ENCODE assay signal across 1 cellular context in the genomic region with DNA sequence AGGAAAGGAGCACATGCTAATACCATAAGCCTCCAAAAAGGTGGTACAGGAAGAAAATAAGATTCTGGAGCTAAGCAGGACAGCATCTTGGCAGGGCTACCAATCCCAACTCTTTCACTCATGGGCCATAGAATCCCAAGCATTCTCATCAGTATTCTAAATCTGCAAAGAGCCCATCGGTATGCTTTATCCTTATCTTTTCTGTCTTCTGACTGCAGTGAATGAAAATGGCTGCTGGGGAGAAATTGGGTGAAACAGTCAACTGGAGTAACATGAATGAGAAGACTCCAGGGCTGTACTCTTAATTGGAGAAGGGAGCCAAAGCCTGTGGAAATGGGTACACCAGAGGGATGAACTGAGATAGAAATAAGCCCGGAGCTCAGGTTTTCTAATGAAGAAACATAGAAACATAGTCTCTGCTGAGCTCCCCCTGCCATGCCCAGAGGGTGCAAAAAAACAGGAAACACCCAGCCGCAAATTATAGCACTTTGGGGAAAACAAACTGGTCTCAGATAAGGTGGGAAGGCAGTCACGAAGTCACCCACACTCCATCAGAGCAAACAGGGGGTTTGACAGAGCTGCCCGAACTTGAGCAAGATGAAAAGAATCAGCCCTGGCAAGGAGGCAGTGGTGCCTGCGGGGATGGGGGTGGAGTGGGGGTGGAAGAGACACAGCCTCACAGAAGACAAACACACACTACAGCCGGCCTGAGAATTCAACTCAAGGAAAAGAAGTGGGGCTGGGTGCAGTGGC.
TF ChIP-seq lines count a peak whose summit lies in the region.

No MANE protein-coding gene starts in this region.

TF ChIP-seq in WTC11, 78 proteins besides CTCF, POLR2A, EP300 and RAD21 (continued from another document):
- TF ChIP-seq, protein P1, sequence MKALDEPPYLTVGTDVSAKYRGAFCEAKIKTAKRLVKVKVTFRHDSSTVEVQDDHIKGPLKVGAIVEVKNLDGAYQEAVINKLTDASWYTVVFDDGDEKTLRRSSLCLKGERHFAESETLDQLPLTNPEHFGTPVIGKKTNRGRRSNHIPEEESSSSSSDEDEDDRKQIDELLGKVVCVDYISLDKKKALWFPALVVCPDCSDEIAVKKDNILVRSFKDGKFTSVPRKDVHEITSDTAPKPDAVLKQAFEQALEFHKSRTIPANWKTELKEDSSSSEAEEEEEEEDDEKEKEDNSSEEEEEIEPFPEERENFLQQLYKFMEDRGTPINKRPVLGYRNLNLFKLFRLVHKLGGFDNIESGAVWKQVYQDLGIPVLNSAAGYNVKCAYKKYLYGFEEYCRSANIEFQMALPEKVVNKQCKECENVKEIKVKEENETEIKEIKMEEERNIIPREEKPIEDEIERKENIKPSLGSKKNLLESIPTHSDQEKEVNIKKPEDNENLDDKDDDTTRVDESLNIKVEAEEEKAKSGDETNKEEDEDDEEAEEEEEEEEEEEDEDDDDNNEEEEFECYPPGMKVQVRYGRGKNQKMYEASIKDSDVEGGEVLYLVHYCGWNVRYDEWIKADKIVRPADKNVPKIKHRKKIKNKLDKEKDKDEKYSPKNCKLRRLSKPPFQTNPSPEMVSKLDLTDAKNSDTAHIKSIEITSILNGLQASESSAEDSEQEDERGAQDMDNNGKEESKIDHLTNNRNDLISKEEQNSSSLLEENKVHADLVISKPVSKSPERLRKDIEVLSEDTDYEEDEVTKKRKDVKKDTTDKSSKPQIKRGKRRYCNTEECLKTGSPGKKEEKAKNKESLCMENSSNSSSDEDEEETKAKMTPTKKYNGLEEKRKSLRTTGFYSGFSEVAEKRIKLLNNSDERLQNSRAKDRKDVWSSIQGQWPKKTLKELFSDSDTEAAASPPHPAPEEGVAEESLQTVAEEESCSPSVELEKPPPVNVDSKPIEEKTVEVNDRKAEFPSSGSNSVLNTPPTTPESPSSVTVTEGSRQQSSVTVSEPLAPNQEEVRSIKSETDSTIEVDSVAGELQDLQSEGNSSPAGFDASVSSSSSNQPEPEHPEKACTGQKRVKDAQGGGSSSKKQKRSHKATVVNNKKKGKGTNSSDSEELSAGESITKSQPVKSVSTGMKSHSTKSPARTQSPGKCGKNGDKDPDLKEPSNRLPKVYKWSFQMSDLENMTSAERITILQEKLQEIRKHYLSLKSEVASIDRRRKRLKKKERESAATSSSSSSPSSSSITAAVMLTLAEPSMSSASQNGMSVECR (CRISPR knock-in tag; IDR thresholded peaks at IDR 0.05; ENCODE audit: borderline replicate concordance): no peak
- TF ChIP-seq ZNF671 (CRISPR knock-in tag; IDR thresholded peaks at IDR 0.05) (no peak), CREB1 (CRISPR knock-in tag; IDR thresholded peaks at IDR 0.05) (no peak), TP53 (CRISPR knock-in tag; IDR thresholded peaks at IDR 0.05) (no peak), MYBL2 (CRISPR knock-in tag; IDR thresholded peaks at IDR 0.05) (no peak), ZBTB21 (CRISPR knock-in tag; IDR thresholded peaks at IDR 0.05; ENCODE audit: borderline replicate concordance) (no peak)
- TF ChIP-seq, protein P2, sequence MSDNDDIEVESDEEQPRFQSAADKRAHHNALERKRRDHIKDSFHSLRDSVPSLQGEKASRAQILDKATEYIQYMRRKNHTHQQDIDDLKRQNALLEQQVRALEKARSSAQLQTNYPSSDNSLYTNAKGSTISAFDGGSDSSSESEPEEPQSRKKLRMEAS (CRISPR knock-in tag; IDR thresholded peaks at IDR 0.05): no peak
